36 cellular contexts compared by ENCODE assay signal in genomic region chr4:85177679-85178078, GRCh38.
"Had no signal": no experiment of that assay in that cellular context is flagged by ENCODE, and none has a peak within 500 bp of the region (broad histone marks: within the 10 kb centered on the region; RNA-seq: fewer than 3 reads in every experiment).

No MANE protein-coding gene starts in this region.

- H3K4me1 ChIP-seq: ascending aorta had no signal

- H3K27ac ChIP-seq: ascending aorta, cardiac muscle cell, VCaP had no signal

- H3K27me3 Mint-ChIP-seq: activated B cell treated with CpG ODN at 0.5 μM for 24 hours; activated CD4-positive, alpha-beta memory T cell treated with anti-CD3 and anti-CD28 coated beads, Interleukin-2, amount 10 ng/mL, durations not matched to agents 7 days and 5 days; activated CD4-positive, alpha-beta T cell treated with anti-CD3 and anti-CD28 coated beads, Interleukin-2, amount 10 ng/mL, durations not matched to agents 24 days and 14 days; activated CD8-positive, alpha-beta memory T cell treated with anti-CD3 and anti-CD28 coated beads, Interleukin-2, amount 10 ng/mL, durations not matched to agents 7 days and 5 days; activated naive CD4-positive, alpha-beta T cell treated with anti-CD3 and anti-CD28 coated beads, Interleukin-2, amount 10 ng/mL, durations not matched to agents 7 days and 5 days; activated naive CD4-positive, alpha-beta T cell treated with anti-CD3 and anti-CD28 coated beads, Interleukin-2, amount 50 U/mL, for 24 hours; activated naive CD8-positive, alpha-beta T cell; activated naive CD8-positive, alpha-beta T cell treated with anti-CD3 and anti-CD28 coated beads, Interleukin-2, amount 10 ng/mL, durations not matched to agents 7 days and 5 days; activated naive CD8-positive, alpha-beta T cell treated with anti-CD3 and anti-CD28 coated beads, Interleukin-2, amount 50 U/mL, for 24 hours; activated T-cell treated with anti-CD3 and anti-CD28 coated beads, Interleukin-2, amount 50 U/mL, for 24 hours; brain; central memory CD8-positive, alpha-beta T cell had no signal

- H3K4me3 Mint-ChIP-seq: activated B cell treated with CpG ODN at 0.5 μM for 24 hours; activated CD4-positive, alpha-beta memory T cell treated with anti-CD3 and anti-CD28 coated beads, Interleukin-2, amount 10 ng/mL, durations not matched to agents 7 days and 5 days; activated CD4-positive, alpha-beta T cell treated with anti-CD3 and anti-CD28 coated beads, Interleukin-2, amount 10 ng/mL, durations not matched to agents 24 days and 14 days; activated CD8-positive, alpha-beta memory T cell treated with anti-CD3 and anti-CD28 coated beads, Interleukin-2, amount 10 ng/mL, durations not matched to agents 7 days and 5 days; activated CD8-positive, alpha-beta T cell treated with anti-CD3 and anti-CD28 coated beads, Interleukin-2, amount 10 ng/mL, durations not matched to agents 7 days and 5 days; activated naive CD4-positive, alpha-beta T cell treated with anti-CD3 and anti-CD28 coated beads, Interleukin-2, amount 10 ng/mL, durations not matched to agents 7 days and 5 days; activated naive CD4-positive, alpha-beta T cell treated with anti-CD3 and anti-CD28 coated beads, Interleukin-2, amount 50 U/mL, for 24 hours; activated naive CD8-positive, alpha-beta T cell; activated naive CD8-positive, alpha-beta T cell treated with anti-CD3 and anti-CD28 coated beads, Interleukin-2, amount 10 ng/mL, durations not matched to agents 7 days and 5 days; activated naive CD8-positive, alpha-beta T cell treated with anti-CD3 and anti-CD28 coated beads, Interleukin-2, amount 50 U/mL, for 24 hours; activated T-cell treated with anti-CD3 and anti-CD28 coated beads, Interleukin-2, amount 50 U/mL, for 24 hours; brain; central memory CD8-positive, alpha-beta T cell; T-helper 1 cell treated with Interleukin-12 subunit alpha and Interleukin-12 subunit beta and Interleukin-4 antibody, amounts not matched to agents 30 μg/mL and 1 μg/mL, for 36 hours; T-helper 2 cell treated with Interferon-gamma antibody and Interleukin-4, amounts not matched to agents 5 μg/mL and 100 μg/mL, for 36 hours had no signal

- H3K27me3 ChIP-seq: ascending aorta, cardiac muscle cell had no signal

- H3K4me3 ChIP-seq: ascending aorta, cardiac muscle cell had no signal

- ATAC-seq: activated CD8-positive, alpha-beta memory T cell treated with anti-CD3 and anti-CD28 coated beads, Interleukin-2, amount 10 ng/mL, durations not matched to agents 7 days and 5 days; activated CD8-positive, alpha-beta T cell treated with anti-CD3 and anti-CD28 coated beads, Interleukin-2, amount 10 ng/mL, durations not matched to agents 7 days and 5 days; activated naive CD8-positive, alpha-beta T cell treated with anti-CD3 and anti-CD28 coated beads, Interleukin-2, amount 50 U/mL, for 24 hours had no signal

- DNase-seq: activated B cell treated with CpG ODN at 0.5 μM for 24 hours; activated CD4-positive, alpha-beta memory T cell treated with anti-CD3 and anti-CD28 coated beads, Interleukin-2, amount 10 ng/mL, durations not matched to agents 7 days and 5 days; activated CD4-positive, alpha-beta T cell treated with anti-CD3 and anti-CD28 coated beads for 4 hours; activated CD4-positive, alpha-beta T cell treated with anti-CD3 and anti-CD28 coated beads, Interleukin-2, amount 10 ng/mL, durations not matched to agents 24 days and 14 days; activated CD4-positive, alpha-beta T cell treated with anti-CD3 and anti-CD28 coated beads, Interleukin-2, amount 50 U/mL, for 1 hour; activated CD4-positive, alpha-beta T cell treated with anti-CD3 and anti-CD28 coated beads, Interleukin-2, amount 50 U/mL, for 48 hours; activated CD4-positive, CD25-positive, alpha-beta regulatory T cell treated with anti-CD3 and anti-CD28 coated beads, Interleukin-2, amount 50 U/mL, for 72 hours; activated CD8-positive, alpha-beta memory T cell treated with anti-CD3 and anti-CD28 coated beads for 24 hours; activated CD8-positive, alpha-beta memory T cell treated with anti-CD3 and anti-CD28 coated beads, Interleukin-2, amount 10 ng/mL, durations not matched to agents 7 days and 5 days; activated CD8-positive, alpha-beta memory T cell treated with anti-CD3 and anti-CD28 coated beads, Interleukin-2, amount 50 U/mL, for 48 hours; activated CD8-positive, alpha-beta T cell treated with anti-CD3 and anti-CD28 coated beads, Interleukin-2, amount 10 ng/mL, durations not matched to agents 7 days and 5 days; activated effector memory CD4-positive, alpha-beta T cell treated with Interleukin-2 at 50 U/mL for 16 hours; activated gamma-delta T cell; activated naive CD4-positive, alpha-beta T cell treated with anti-CD3 and anti-CD28 coated beads, Interleukin-2, amount 10 ng/mL, durations not matched to agents 7 days and 5 days; activated naive CD4-positive, alpha-beta T cell treated with Interleukin-2 at 50 U/mL for 16 hours; activated naive CD8-positive, alpha-beta T cell treated with anti-CD3 and anti-CD28 coated beads, Interleukin-2, amount 10 ng/mL, durations not matched to agents 7 days and 5 days; activated naive CD8-positive, alpha-beta T cell treated with anti-CD3 and anti-CD28 coated beads, Interleukin-2, amount 50 U/mL, for 24 hours; activated T-cell treated with anti-CD3 and anti-CD28 coated beads, Interleukin-2, amount 50 U/mL, for 24 hours; activated T-cell treated with anti-CD3 and anti-CD28 coated beads, Interleukin-2, amount 50 U/mL, for 48 hours; amygdala; anterior cingulate cortex; caudate nucleus; cerebellar nuclear complex; T-helper 1 cell; T-helper 2 cell; T-helper 9 cell had no signal

- H3K4me1 Mint-ChIP-seq: activated CD4-positive, alpha-beta memory T cell treated with anti-CD3 and anti-CD28 coated beads, Interleukin-2, amount 10 ng/mL, durations not matched to agents 7 days and 5 days; activated CD4-positive, alpha-beta T cell treated with anti-CD3 and anti-CD28 coated beads, Interleukin-2, amount 10 ng/mL, durations not matched to agents 24 days and 14 days; activated CD8-positive, alpha-beta memory T cell treated with anti-CD3 and anti-CD28 coated beads, Interleukin-2, amount 10 ng/mL, durations not matched to agents 7 days and 5 days; activated naive CD4-positive, alpha-beta T cell treated with anti-CD3 and anti-CD28 coated beads, Interleukin-2, amount 10 ng/mL, durations not matched to agents 7 days and 5 days; activated naive CD4-positive, alpha-beta T cell treated with anti-CD3 and anti-CD28 coated beads, Interleukin-2, amount 50 U/mL, for 24 hours; activated naive CD8-positive, alpha-beta T cell treated with anti-CD3 and anti-CD28 coated beads, Interleukin-2, amount 10 ng/mL, durations not matched to agents 7 days and 5 days; activated naive CD8-positive, alpha-beta T cell treated with anti-CD3 and anti-CD28 coated beads, Interleukin-2, amount 50 U/mL, for 24 hours; central memory CD8-positive, alpha-beta T cell had no signal

- H3K36me3 ChIP-seq: ascending aorta, cardiac muscle cell had no signal

- H3K27ac Mint-ChIP-seq: activated B cell treated with CpG ODN at 0.5 μM for 24 hours; activated CD4-positive, alpha-beta memory T cell treated with anti-CD3 and anti-CD28 coated beads, Interleukin-2, amount 10 ng/mL, durations not matched to agents 7 days and 5 days; activated CD4-positive, alpha-beta T cell treated with anti-CD3 and anti-CD28 coated beads, Interleukin-2, amount 10 ng/mL, durations not matched to agents 24 days and 14 days; activated CD8-positive, alpha-beta memory T cell treated with anti-CD3 and anti-CD28 coated beads, Interleukin-2, amount 10 ng/mL, durations not matched to agents 7 days and 5 days; activated CD8-positive, alpha-beta T cell treated with anti-CD3 and anti-CD28 coated beads, Interleukin-2, amount 10 ng/mL, durations not matched to agents 7 days and 5 days; activated naive CD4-positive, alpha-beta T cell treated with anti-CD3 and anti-CD28 coated beads, Interleukin-2, amount 10 ng/mL, durations not matched to agents 7 days and 5 days; activated naive CD4-positive, alpha-beta T cell treated with anti-CD3 and anti-CD28 coated beads, Interleukin-2, amount 50 U/mL, for 24 hours; activated naive CD8-positive, alpha-beta T cell; activated naive CD8-positive, alpha-beta T cell treated with anti-CD3 and anti-CD28 coated beads, Interleukin-2, amount 10 ng/mL, durations not matched to agents 7 days and 5 days; activated naive CD8-positive, alpha-beta T cell treated with anti-CD3 and anti-CD28 coated beads, Interleukin-2, amount 50 U/mL, for 24 hours; activated T-cell treated with anti-CD3 and anti-CD28 coated beads, Interleukin-2, amount 50 U/mL, for 24 hours; activated T-helper 2 cell treated with anti-CD3 and anti-CD28 coated beads, Interferon-gamma antibody, Interleukin-2, Interleukin-4, amounts not matched to agents 10 μg/mL and 5 μg/mL and 100 μg/mL, durations not matched to agents 14 hours and 24 hours and 36 hours; brain; T-helper 1 cell treated with Interleukin-12 subunit alpha and Interleukin-12 subunit beta and Interleukin-4 antibody, amounts not matched to agents 30 μg/mL and 1 μg/mL, for 36 hours; T-helper 2 cell treated with Interferon-gamma antibody and Interleukin-4, amounts not matched to agents 5 μg/mL and 100 μg/mL, for 36 hours had no signal

- H3K9me3 Mint-ChIP-seq: activated CD4-positive, alpha-beta memory T cell treated with anti-CD3 and anti-CD28 coated beads, Interleukin-2, amount 10 ng/mL, durations not matched to agents 7 days and 5 days; activated CD4-positive, alpha-beta T cell treated with anti-CD3 and anti-CD28 coated beads, Interleukin-2, amount 10 ng/mL, durations not matched to agents 24 days and 14 days; activated naive CD4-positive, alpha-beta T cell treated with anti-CD3 and anti-CD28 coated beads, Interleukin-2, amount 10 ng/mL, durations not matched to agents 7 days and 5 days; activated naive CD8-positive, alpha-beta T cell treated with anti-CD3 and anti-CD28 coated beads, Interleukin-2, amount 10 ng/mL, durations not matched to agents 7 days and 5 days; activated T-helper 2 cell treated with anti-CD3 and anti-CD28 coated beads, Interferon-gamma antibody, Interleukin-2, Interleukin-4, amounts not matched to agents 10 μg/mL and 5 μg/mL and 100 μg/mL, durations not matched to agents 14 hours and 24 hours and 36 hours; T-helper 1 cell treated with Interleukin-12 subunit alpha and Interleukin-12 subunit beta and Interleukin-4 antibody, amounts not matched to agents 30 μg/mL and 1 μg/mL, for 36 hours; T-helper 2 cell treated with Interferon-gamma antibody and Interleukin-4, amounts not matched to agents 5 μg/mL and 100 μg/mL, for 36 hours had no signal

- H3K9me3 ChIP-seq: ascending aorta had no signal

- H3K36me3 Mint-ChIP-seq: activated CD8-positive, alpha-beta memory T cell treated with anti-CD3 and anti-CD28 coated beads, Interleukin-2, amount 10 ng/mL, durations not matched to agents 7 days and 5 days; activated naive CD4-positive, alpha-beta T cell treated with anti-CD3 and anti-CD28 coated beads, Interleukin-2, amount 10 ng/mL, durations not matched to agents 7 days and 5 days; activated naive CD4-positive, alpha-beta T cell treated with anti-CD3 and anti-CD28 coated beads, Interleukin-2, amount 50 U/mL, for 24 hours; activated naive CD8-positive, alpha-beta T cell; activated naive CD8-positive, alpha-beta T cell treated with anti-CD3 and anti-CD28 coated beads, Interleukin-2, amount 10 ng/mL, durations not matched to agents 7 days and 5 days; brain had no signal
